Comparison of ENCODE assay signal across 1 cellular context in genomic region chr6:37678078-37678846, GRCh38.
A peak's percentile ranks its signal among the peaks of the same experiment; 100 is the strongest.
TF ChIP-seq lines count a peak whose summit lies in the region.

No MANE protein-coding gene starts in this region.

TF ChIP-seq in HEK293, 187 proteins besides CTCF, POLR2A, EP300 and RAD21 (continued from another document):
- no peak for TF ChIP-seq PRDM10 (tag by site-specific recombination; IDR thresholded peaks at IDR 0.05)
- no peak for TF ChIP-seq ZNF549 (tag by site-specific recombination; IDR thresholded peaks at IDR 0.05)
- peak; percentile 94 for TF ChIP-seq ZNF623 (tag by site-specific recombination; IDR thresholded peaks at IDR 0.05)
- no peak for TF ChIP-seq ATF2 (tag by site-specific recombination; IDR thresholded peaks at IDR 0.05; ENCODE audit: low read depth)
- TF ChIP-seq GFI1B (tag by site-specific recombination; IDR thresholded peaks at IDR 0.05) = no peak
- no peak for TF ChIP-seq ZEB2 (tag by site-specific recombination; IDR thresholded peaks at IDR 0.05)
